ENCODE assay signal across 1 cellular context in genomic region chr17:78127888-78128615, GRCh38.
TF ChIP-seq lines count a peak whose summit lies in the region.

No MANE protein-coding gene starts in this region.

TF ChIP-seq in HEK293, 187 proteins besides CTCF, POLR2A, EP300 and RAD21 (continued from another document):
- TF ChIP-seq, protein P1, sequence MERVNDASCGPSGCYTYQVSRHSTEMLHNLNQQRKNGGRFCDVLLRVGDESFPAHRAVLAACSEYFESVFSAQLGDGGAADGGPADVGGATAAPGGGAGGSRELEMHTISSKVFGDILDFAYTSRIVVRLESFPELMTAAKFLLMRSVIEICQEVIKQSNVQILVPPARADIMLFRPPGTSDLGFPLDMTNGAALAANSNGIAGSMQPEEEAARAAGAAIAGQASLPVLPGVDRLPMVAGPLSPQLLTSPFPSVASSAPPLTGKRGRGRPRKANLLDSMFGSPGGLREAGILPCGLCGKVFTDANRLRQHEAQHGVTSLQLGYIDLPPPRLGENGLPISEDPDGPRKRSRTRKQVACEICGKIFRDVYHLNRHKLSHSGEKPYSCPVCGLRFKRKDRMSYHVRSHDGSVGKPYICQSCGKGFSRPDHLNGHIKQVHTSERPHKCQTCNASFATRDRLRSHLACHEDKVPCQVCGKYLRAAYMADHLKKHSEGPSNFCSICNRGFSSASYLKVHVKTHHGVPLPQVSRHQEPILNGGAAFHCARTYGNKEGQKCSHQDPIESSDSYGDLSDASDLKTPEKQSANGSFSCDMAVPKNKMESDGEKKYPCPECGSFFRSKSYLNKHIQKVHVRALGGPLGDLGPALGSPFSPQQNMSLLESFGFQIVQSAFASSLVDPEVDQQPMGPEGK (tag by site-specific recombination; IDR thresholded peaks at IDR 0.05): 0 out of 2 replicates have a peak, but pooled peaks have one; percentile 8
- TF ChIP-seq, protein P2, sequence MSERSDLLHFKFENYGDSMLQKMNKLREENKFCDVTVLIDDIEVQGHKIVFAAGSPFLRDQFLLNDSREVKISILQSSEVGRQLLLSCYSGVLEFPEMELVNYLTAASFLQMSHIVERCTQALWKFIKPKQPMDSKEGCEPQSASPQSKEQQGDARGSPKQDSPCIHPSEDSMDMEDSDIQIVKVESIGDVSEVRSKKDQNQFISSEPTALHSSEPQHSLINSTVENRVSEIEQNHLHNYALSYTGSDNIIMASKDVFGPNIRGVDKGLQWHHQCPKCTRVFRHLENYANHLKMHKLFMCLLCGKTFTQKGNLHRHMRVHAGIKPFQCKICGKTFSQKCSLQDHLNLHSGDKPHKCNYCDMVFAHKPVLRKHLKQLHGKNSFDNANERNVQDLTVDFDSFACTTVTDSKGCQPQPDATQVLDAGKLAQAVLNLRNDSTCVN (tag by site-specific recombination; optimal IDR thresholded peaks at IDR 0.05): peak; percentile 56
- TF ChIP-seq KLF9 (tag by site-specific recombination; IDR thresholded peaks at IDR 0.05; ENCODE audit: low read depth): 0 out of 2 replicates have a peak, but pooled peaks have one; percentile 16
- no peak for TF ChIP-seq ZNF654 (tag by site-specific recombination; IDR thresholded peaks at IDR 0.05; ENCODE audit: low read depth)
- no peak for TF ChIP-seq ZNF701 (tag by site-specific recombination; IDR thresholded peaks at IDR 0.05)
- TF ChIP-seq, protein P3, sequence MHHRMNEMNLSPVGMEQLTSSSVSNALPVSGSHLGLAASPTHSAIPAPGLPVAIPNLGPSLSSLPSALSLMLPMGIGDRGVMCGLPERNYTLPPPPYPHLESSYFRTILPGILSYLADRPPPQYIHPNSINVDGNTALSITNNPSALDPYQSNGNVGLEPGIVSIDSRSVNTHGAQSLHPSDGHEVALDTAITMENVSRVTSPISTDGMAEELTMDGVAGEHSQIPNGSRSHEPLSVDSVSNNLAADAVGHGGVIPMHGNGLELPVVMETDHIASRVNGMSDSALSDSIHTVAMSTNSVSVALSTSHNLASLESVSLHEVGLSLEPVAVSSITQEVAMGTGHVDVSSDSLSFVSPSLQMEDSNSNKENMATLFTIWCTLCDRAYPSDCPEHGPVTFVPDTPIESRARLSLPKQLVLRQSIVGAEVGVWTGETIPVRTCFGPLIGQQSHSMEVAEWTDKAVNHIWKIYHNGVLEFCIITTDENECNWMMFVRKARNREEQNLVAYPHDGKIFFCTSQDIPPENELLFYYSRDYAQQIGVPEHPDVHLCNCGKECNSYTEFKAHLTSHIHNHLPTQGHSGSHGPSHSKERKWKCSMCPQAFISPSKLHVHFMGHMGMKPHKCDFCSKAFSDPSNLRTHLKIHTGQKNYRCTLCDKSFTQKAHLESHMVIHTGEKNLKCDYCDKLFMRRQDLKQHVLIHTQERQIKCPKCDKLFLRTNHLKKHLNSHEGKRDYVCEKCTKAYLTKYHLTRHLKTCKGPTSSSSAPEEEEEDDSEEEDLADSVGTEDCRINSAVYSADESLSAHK (tag by site-specific recombination; IDR thresholded peaks at IDR 0.05): peak; percentile 100
- TF ChIP-seq ZNF214 (tag by site-specific recombination; IDR thresholded peaks at IDR 0.05; ENCODE audit: borderline replicate concordance): no peak
- peak; percentile 96 for TF ChIP-seq KLF1 (tag by site-specific recombination; IDR thresholded peaks at IDR 0.05)
- TF ChIP-seq GLIS2 (tag by site-specific recombination; IDR thresholded peaks at IDR 0.05): peak; percentile 63; the same call in 1 of the 2 replicates
- TF ChIP-seq, protein P4, sequence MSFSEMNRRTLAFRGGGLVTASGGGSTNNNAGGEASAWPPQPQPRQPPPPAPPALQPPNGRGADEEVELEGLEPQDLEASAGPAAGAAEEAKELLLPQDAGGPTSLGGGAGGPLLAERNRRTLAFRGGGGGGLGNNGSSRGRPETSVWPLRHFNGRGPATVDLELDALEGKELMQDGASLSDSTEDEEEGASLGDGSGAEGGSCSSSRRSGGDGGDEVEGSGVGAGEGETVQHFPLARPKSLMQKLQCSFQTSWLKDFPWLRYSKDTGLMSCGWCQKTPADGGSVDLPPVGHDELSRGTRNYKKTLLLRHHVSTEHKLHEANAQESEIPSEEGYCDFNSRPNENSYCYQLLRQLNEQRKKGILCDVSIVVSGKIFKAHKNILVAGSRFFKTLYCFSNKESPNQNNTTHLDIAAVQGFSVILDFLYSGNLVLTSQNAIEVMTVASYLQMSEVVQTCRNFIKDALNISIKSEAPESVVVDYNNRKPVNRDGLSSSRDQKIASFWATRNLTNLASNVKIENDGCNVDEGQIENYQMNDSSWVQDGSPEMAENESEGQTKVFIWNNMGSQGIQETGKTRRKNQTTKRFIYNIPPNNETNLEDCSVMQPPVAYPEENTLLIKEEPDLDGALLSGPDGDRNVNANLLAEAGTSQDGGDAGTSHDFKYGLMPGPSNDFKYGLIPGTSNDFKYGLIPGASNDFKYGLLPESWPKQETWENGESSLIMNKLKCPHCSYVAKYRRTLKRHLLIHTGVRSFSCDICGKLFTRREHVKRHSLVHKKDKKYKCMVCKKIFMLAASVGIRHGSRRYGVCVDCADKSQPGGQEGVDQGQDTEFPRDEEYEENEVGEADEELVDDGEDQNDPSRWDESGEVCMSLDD (tag by site-specific recombination; IDR thresholded peaks at IDR 0.05): 0 out of 2 replicates have a peak, but pooled peaks have one; percentile 42
- TF ChIP-seq ZIC2 (tag by site-specific recombination; IDR thresholded peaks at IDR 0.05): no peak
- TF ChIP-seq ZFP41 (tag by site-specific recombination; IDR thresholded peaks at IDR 0.05; ENCODE audit: borderline replicate concordance): no peak
- TF ChIP-seq, protein P5, sequence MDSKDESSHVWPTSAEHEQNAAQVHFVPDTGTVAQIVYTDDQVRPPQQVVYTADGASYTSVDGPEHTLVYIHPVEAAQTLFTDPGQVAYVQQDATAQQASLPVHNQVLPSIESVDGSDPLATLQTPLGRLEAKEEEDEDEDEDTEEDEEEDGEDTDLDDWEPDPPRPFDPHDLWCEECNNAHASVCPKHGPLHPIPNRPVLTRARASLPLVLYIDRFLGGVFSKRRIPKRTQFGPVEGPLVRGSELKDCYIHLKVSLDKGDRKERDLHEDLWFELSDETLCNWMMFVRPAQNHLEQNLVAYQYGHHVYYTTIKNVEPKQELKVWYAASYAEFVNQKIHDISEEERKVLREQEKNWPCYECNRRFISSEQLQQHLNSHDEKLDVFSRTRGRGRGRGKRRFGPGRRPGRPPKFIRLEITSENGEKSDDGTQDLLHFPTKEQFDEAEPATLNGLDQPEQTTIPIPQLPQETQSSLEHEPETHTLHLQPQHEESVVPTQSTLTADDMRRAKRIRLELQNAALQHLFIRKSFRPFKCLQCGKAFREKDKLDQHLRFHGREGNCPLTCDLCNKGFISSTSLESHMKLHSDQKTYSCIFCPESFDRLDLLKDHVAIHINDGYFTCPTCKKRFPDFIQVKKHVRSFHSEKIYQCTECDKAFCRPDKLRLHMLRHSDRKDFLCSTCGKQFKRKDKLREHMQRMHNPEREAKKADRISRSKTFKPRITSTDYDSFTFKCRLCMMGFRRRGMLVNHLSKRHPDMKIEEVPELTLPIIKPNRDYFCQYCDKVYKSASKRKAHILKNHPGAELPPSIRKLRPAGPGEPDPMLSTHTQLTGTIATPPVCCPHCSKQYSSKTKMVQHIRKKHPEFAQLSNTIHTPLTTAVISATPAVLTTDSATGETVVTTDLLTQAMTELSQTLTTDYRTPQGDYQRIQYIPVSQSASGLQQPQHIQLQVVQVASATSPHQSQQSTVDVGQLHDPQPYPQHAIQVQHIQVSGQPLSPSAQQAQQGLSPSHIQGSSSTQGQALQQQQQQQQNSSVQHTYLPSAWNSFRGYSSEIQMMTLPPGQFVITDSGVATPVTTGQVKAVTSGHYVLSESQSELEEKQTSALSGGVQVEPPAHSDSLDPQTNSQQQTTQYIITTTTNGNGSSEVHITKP (tag by site-specific recombination; IDR thresholded peaks at IDR 0.05): peak; percentile 85
- TF ChIP-seq ZNF394 (tag by site-specific recombination; IDR thresholded peaks at IDR 0.05; ENCODE audit: borderline replicate concordance): no peak
- no peak for TF ChIP-seq ZNF560 (tag by site-specific recombination; IDR thresholded peaks at IDR 0.05; ENCODE audit: borderline replicate concordance)
- TF ChIP-seq ZNF514 (tag by site-specific recombination; IDR thresholded peaks at IDR 0.05): no peak
- TF ChIP-seq KLF7 (tag by site-specific recombination; IDR thresholded peaks at IDR 0.05; ENCODE audit: borderline replicate concordance): no peak
- TF ChIP-seq KLF8 (tag by site-specific recombination; IDR thresholded peaks at IDR 0.05): peak; percentile 15; the same call in 1 of the 2 replicates
- 0 out of 2 replicates have a peak, but pooled peaks have one; percentile 31 for TF ChIP-seq ZNF423 (tag by site-specific recombination; IDR thresholded peaks at IDR 0.05)
- 0 out of 2 replicates have a peak, but pooled peaks have one; percentile 63 for TF ChIP-seq SP3 (tag by site-specific recombination; IDR thresholded peaks at IDR 0.05)
- 0 out of 2 replicates have a peak, but pooled peaks have one; percentile 42 for TF ChIP-seq ZBTB8A (tag by site-specific recombination; IDR thresholded peaks at IDR 0.05)
- no peak for TF ChIP-seq ZNF571 (tag by site-specific recombination; IDR thresholded peaks at IDR 0.05)
